Comparison of ENCODE assay signal across 15 cellular contexts in the genomic region with DNA sequence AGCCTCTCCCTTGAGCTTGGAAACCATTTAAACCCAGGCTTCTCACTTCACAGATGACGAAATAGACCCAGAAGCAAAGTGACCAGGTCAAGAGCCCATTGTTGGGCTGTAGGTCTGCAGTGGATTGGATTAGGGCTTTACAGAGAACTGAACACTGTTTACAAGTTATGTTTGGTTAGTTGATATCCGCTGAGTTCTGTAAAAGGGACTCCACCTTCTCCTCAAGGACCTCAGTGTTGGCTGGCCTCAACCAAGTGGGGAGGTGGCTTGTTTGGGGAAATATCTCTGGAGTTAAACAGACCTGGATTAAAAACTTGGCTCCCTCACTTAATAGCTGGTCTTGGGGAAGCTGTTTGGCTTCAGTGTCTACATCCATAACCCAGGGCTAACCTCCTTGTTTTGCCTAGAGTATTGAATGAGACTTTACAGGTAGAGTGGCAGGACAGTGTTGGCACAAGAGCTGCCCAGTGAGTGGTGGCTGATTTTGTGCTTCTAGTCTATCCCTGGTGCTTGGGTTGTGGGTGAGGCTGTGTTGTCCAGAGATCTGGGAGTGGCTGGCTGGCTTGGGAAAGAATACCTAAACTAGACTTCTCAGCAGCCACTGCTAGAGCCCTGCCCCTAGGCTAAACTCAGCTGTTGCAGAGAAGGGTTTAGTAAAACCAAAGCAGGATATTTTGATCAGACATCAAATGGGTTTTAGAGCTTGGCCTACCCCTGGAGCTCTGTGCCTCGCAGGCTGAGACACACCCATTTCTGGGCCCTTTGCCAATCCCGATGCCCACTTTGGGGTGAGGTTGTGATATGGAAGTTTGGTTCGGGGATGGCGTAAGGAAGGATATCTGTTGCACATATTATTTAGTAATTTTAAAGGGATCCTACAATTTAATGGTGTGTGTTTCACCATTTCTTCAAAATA.
"Had no signal": no experiment of that assay in that cellular context is flagged by ENCODE, and none has a peak within 500 bp of the region (broad histone marks: within the 10 kb centered on the region; RNA-seq: fewer than 3 reads in every experiment).

No MANE protein-coding gene starts in this region.

- H3K4me3 ChIP-seq: ascending aorta, sigmoid colon, thoracic aorta, vagina had no signal

- H3K27me3 ChIP-seq: ascending aorta, sigmoid colon, vagina had no signal

- H3K27ac ChIP-seq: ascending aorta, sigmoid colon, thoracic aorta, vagina had no signal

- H3K9me3 ChIP-seq: ascending aorta, sigmoid colon, thoracic aorta, vagina had no signal

- DNase-seq: activated naive CD4-positive, alpha-beta T cell treated with anti-CD3 and anti-CD28 coated beads for 36 hours; activated naive CD8-positive, alpha-beta T cell treated with anti-CD3 and anti-CD28 coated beads, Interleukin-2, amount 50 U/mL, for 24 hours; activated T-cell treated with anti-CD3 and anti-CD28 coated beads for 4 hours; effector memory CD4-positive, alpha-beta T cell; head of caudate nucleus; immature natural killer cell; left cardiac atrium; sigmoid colon; stimulated activated CD4-positive, alpha-beta T cell treated with anti-CD3 and anti-CD28 coated beads, Interleukin-1b, Interleukin-23, amount 100 ng/mL, for 48 hours had no signal

- H3K36me3 ChIP-seq: ascending aorta, sigmoid colon, thoracic aorta, vagina had no signal

- ATAC-seq: activated CD4-positive, CD25-positive, alpha-beta regulatory T cell treated with anti-CD3 and anti-CD28 coated beads, Interleukin-2, amount 50 U/mL, for 24 hours; activated naive CD8-positive, alpha-beta T cell treated with anti-CD3 and anti-CD28 coated beads, Interleukin-2, amount 50 U/mL, for 24 hours; activated T-helper 17 cell treated with anti-CD3 and anti-CD28 coated beads, Interleukin-2, amount 50 U/mL, for 72 hours; left cardiac atrium; natural killer cell treated with Interleukin-12 subunit alpha and Interleukin-12 subunit beta and Interleukin-15 and Interleukin-18, amount 100 ng/mL, for 72 hours had no signal
